In the genomic region with DNA sequence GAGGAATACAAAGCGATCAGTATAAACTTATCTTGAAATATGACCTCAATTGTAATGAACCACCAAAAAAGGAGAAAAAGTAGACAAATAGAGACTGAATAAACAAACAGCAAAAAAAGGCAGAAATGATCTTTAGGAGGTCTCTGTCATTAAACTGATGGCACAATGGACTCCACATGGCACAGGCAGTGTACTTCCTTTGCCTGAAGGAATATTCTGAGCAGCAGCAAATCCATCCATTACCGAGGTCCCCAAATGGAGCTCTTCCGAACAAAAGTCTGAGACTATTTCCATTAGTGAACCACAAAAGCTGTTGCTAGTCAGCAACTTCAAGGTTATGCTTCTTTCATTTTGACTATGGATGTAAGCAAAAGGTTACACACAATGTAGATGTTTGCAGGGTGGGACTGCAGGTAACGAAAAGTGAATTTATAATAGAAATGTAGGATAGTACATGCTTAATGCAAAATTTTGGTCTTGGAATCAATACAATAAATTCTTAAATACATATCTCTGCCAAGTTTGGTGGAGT, we compare ENCODE assay signal across 11 cellular contexts. TPM values are rescaled to one million over a fixed set of nuclear protein-coding genes. Genes with fewer than 3 reads are reported as not detected.
A peak's percentile ranks its signal among the peaks of the same experiment; 100 is the strongest.
DNase-seq lines count a peak whose midpoint lies in the region; ATAC-seq and TF ChIP-seq lines count a peak whose summit lies in the region.
"Had no signal": no experiment of that assay in that cellular context is flagged by ENCODE, and none has a peak within 500 bp of the region (broad histone marks: within the 10 kb centered on the region; RNA-seq: fewer than 3 reads in every experiment).

No MANE protein-coding gene starts in this region.

- intact Hi-C loops in left ventricle myocardium inferior (cut with micrococcal nuclease) (loop anchor here (10.0 kb wide), 2 partner anchors 145 to 335 kb away; partner anchors contain the start of gene GAB2), Right ventricle myocardium superior (cut with DNase I) (loop anchor here (10.0 kb wide), 2 partner anchors 145 to 405 kb away; partner anchors contain the start of gene GAB2)

- H3K36me3 ChIP-seq in left ventricle myocardium inferior, result peaks cover 9% of the 10 kb centered on the region

- H3K27ac ChIP-seq in left ventricle myocardium inferior (replicated peaks) (peak overlapping the region; percentile 71), coronary artery (peak overlapping the region in 1 of 2 donors; percentile 58)
- H3K27ac ChIP-seq: neural progenitor cell had no signal

- peaks cover 40% of the 10 kb centered on the region for H3K4me1 ChIP-seq in left ventricle myocardium inferior

- DNase-seq in left ventricle myocardium inferior, result no peak
- no peak for DNase-seq in Right ventricle myocardium superior
- DNase-seq in coronary artery (ENCODE audit: low spot score), result no peak
- no peak for DNase-seq in stimulated activated naive CD4-positive, alpha-beta T cell treated with Interleukin-2 at 50 U/mL for 16 hours (lab: John Stamatoyannopoulos, UW)
- no peak for DNase-seq in stimulated activated CD8-positive, alpha-beta memory T cell treated with anti-CD3 and anti-CD28 coated beads, Interleukin-4, amount 100 ng/mL, for 48 hours
- no peak for DNase-seq in HUDEP-2 (lab: John Stamatoyannopoulos, UW; ENCODE audit: unreplicated experiment in 76 of 76)
- no peak for DNase-seq in NCI-H2196 treated with DMSO at 0.1 percent for 48 hours (lab: John Stamatoyannopoulos, UW; ENCODE audit: unreplicated experiment)
- DNase-seq: activated T-cell treated with anti-CD3 and anti-CD28 coated beads for 4 hours, NCI-H187 had no signal

- ATAC-seq in Right ventricle myocardium superior (ENCODE audit: poor library complexity), result no peak
- peak; percentile 58 for ATAC-seq in HG03432 (IDR thresholded peaks at IDR 0.05; ENCODE audit: unreplicated experiment)

- no peaks in the 10 kb centered on the region for H3K9me3 ChIP-seq in left ventricle myocardium inferior (replicated peaks)

- H3K4me3 ChIP-seq in left ventricle myocardium inferior (peak overlapping the region; percentile 36), coronary artery (peak overlapping the region; percentile 34)
- H3K4me3 ChIP-seq: neural progenitor cell had no signal

- TF ChIP-seq CTCF in left ventricle myocardium inferior (IDR thresholded peaks at IDR 0.05; ENCODE audit: borderline replicate concordance), result no peak
- TF ChIP-seq CTCF in coronary artery (IDR thresholded peaks at IDR 0.05), result no peak

- no peaks in the 10 kb centered on the region for H3K27me3 ChIP-seq in left ventricle myocardium inferior (ENCODE audit: low read depth)
- H3K27me3 ChIP-seq: neural progenitor cell had no signal

RNA-seq across cellular contexts. Expression of gene NARS2, which starts 14.5 kb away (rescaled TPM):
- total RNA-seq in left ventricle myocardium inferior (17.5 TPM), Right ventricle myocardium superior (17.6 TPM)
